In genomic region chr9:68507098-68507795, GRCh38 we compare ENCODE assay signal across 8 cellular contexts. TPM values are rescaled to one million over a fixed set of nuclear protein-coding genes. Genes with fewer than 3 reads are reported as not detected.
A peak's percentile ranks its signal among the peaks of the same experiment; 100 is the strongest.
DNase-seq lines count a peak whose midpoint lies in the region; ATAC-seq and TF ChIP-seq lines count a peak whose summit lies in the region.

No MANE protein-coding gene starts in this region.

- POLR2A ChIA-PET in SK-N-SH (lab: Yijun Ruan, JAX), result no interaction called here
- POLR2A ChIA-PET in T-cell (lab: Charles Lee), result no interaction called here

- intact Hi-C loops in heart right ventricle (cut with DNase I) (loop anchor here in 6 of 10 donors (5.0 to 10.0 kb wide), 4 partner anchors 50 to 152 kb away; partner anchors contain the start of gene PGM5 (in 3 of the 6)), stomach (cut with DNase I; ENCODE audit: low total_unique reads) (no loop called here)

- H3K4me1 ChIP-seq in SK-N-SH (ENCODE audit: control insufficient read depth in 1 of 2, insufficient read depth in 2 of 2, low read depth in 1 of 2, low read length in 1 of 2) (no peaks in the 10 kb centered on the region), heart right ventricle (peaks cover 4 to 67% (median 35%) of the 10 kb centered on the region in 9 donors), stomach (peaks cover 10 to 39% (median 26%) of the 10 kb centered on the region in 4 donors)

- CTCF ChIA-PET in SK-N-SH (lab: Yijun Ruan, JAX), result interaction anchor here (0.7 to 2.1 kb wide), 4 partner anchors 12 to 26 kb away, joined by 3 to 8 read pairs (median 4); no protein-coding TSS in a partner anchor
- CTCF ChIA-PET in T-cell (lab: Charles Lee), result no interaction called here

- H3K27ac Mint-ChIP-seq in T-cell, result no peak overlapping the region

- H3K79me2 ChIP-seq in SK-N-SH (ENCODE audit: insufficient read depth), result no peaks in the 10 kb centered on the region

- H3K9me3 Mint-ChIP-seq in T-cell, result no peaks in the 10 kb centered on the region

- H3K4me2 ChIP-seq in SK-N-SH, result no peak overlapping the region

- TF ChIP-seq POLR2A in stomach (IDR thresholded peaks at IDR 0.05), result no peak

- no peaks in the 10 kb centered on the region for H3K9me2 ChIP-seq in SK-N-SH

- peak; percentile 33 for TF ChIP-seq RAD21 in SK-N-SH (IDR thresholded peaks at IDR 0.05; ENCODE audit: low read length)

- H3K27ac ChIP-seq in SK-N-SH (ENCODE audit: low read depth in 2 of 2, low read length in 1 of 2) (no peak overlapping the region), heart right ventricle (peak overlapping the region in 8 of 10 donors; percentile 24 to 89 (median 65)), stomach (peak overlapping the region in 4 of 5 donors; percentile 52 to 76 (median 70))

- no peaks in the 10 kb centered on the region for H3F3A ChIP-seq in SK-N-SH (replicated peaks; ENCODE audit: insufficient read depth)

- H3K36me3 ChIP-seq in SK-N-SH (replicated peaks in 1 of 2; ENCODE audit: control insufficient read depth in 1 of 2, insufficient read depth in 2 of 2, low read length in 1 of 2) (no peaks in the 10 kb centered on the region), heart right ventricle (peaks cover 0 to 44% (median 0%) of the 10 kb centered on the region in 9 donors), stomach (no peaks in the 10 kb centered on the region)

- peaks cover 8% of the 10 kb centered on the region; the same call in 1 of the 2 replicates for H3K27me3 ChIP-seq in SK-N-SH (ENCODE audit: insufficient read depth)
- no peaks in the 10 kb centered on the region for H3K27me3 ChIP-seq in heart right ventricle
- H3K27me3 ChIP-seq in stomach, result no peaks in the 10 kb centered on the region

- H3K4me3 Mint-ChIP-seq in T-cell, result no peak overlapping the region

- H3K9me3 ChIP-seq in SK-N-SH (no peaks in the 10 kb centered on the region), heart right ventricle (no peaks in the 10 kb centered on the region), stomach (no peaks in the 10 kb centered on the region)

- peak; percentile 60 for TF ChIP-seq CTCF in SK-N-SH (IDR thresholded peaks at IDR 0.05)
- peak; percentile 62 to 81 (median 74) for TF ChIP-seq CTCF in heart right ventricle (IDR thresholded peaks at IDR 0.05)
- peak in 6 of 7 experiments; percentile 45 to 83 (median 75) for TF ChIP-seq CTCF in stomach (IDR thresholded peaks at IDR 0.05)

- WGBS in SK-N-SH (ENCODE audit: low lambda C conversion rate), result 6% methylated on average over 7 of the region's 7 CpGs
- WGBS in heart right ventricle, 2 donors, result 45 to 49% methylated on average over 7 of the region's 7 CpGs
- WGBS in stomach, 5 donors, result 49 to 59% (median 54%) methylated on average over 7 of the region's 7 CpGs

- no peak overlapping the region for H3K9ac ChIP-seq in SK-N-SH

- H3K27me3 Mint-ChIP-seq in T-cell, result peaks cover 0 to 7% of the 10 kb centered on the region in 2 donors

- ATAC-seq in heart right ventricle (peak in 6 of 8 donors; percentile 27 to 49 (median 34)), T-cell (replicated peaks in 1 of 4) (no peak)

- no peak overlapping the region for H2AFZ ChIP-seq in SK-N-SH (ENCODE audit: low read depth)

- DNase-seq in SKM-1 (lab: John Stamatoyannopoulos, UW; ENCODE audit: unreplicated experiment) (peak; percentile 5), SKM-1 treated with dmso at 0.1 percent for 144 hours (lab: John Stamatoyannopoulos, UW; ENCODE audit: unreplicated experiment) (no peak), SK-N-SH (peak; percentile 17), heart right ventricle (no peak), stomach (no peak), T-cell (no peak), iPS-NIHi7 (ENCODE audit: extremely low spot score) (no peak), Ammon's horn (ENCODE audit: low spot score) (no peak)

- TF ChIP-seq EP300 in SK-N-SH (IDR thresholded peaks at IDR 0.05; ENCODE audit: borderline replicate concordance in 1 of 2, low read depth in 1 of 2, low read length in 1 of 2) (no peak), stomach (IDR thresholded peaks at IDR 0.05) (no peak)

- no peaks in the 10 kb centered on the region for H4K20me1 ChIP-seq in SK-N-SH (ENCODE audit: insufficient read depth)

- no peaks in the 10 kb centered on the region for H3K4me1 Mint-ChIP-seq in T-cell

- H3K4me3 ChIP-seq in SK-N-SH (ENCODE audit: low read depth in 2 of 2, low read length in 1 of 2) (no peak overlapping the region; a peak in 1 of 4 replicates), heart right ventricle (no peak overlapping the region), stomach (no peak overlapping the region)

- H3K36me3 Mint-ChIP-seq in T-cell, result no peaks in the 10 kb centered on the region

TF ChIP-seq in SK-N-SH, 30 proteins besides CTCF, POLR2A, EP300 and RAD21:
- TF ChIP-seq GATA2 (CRISPR knock-in tag; IDR thresholded peaks at IDR 0.05), result no peak
- TF ChIP-seq RXRA (IDR thresholded peaks at IDR 0.05; ENCODE audit: borderline replicate concordance, low read depth), result no peak
- no peak for TF ChIP-seq IRF3 (IDR thresholded peaks at IDR 0.05; ENCODE audit: low read depth, low read length)
- 0 out of 2 replicates have a peak, but pooled peaks have one; percentile 17 for TF ChIP-seq SMC3 (IDR thresholded peaks at IDR 0.05; ENCODE audit: low read depth, low read length)

RNA-seq across cellular contexts. Expression of gene TMEM252, which starts 33.4 kb away (rescaled TPM):
- polyA plus RNA-seq in SK-N-SH (2012; rRNA removed) (not detected in 2 replicates), heart right ventricle (under 1 TPM in 1 of 2 donors, not detected in 1; 0.03 TPM), stomach (not detected)
- polyA plus RNA-seq in SK-N-SH (2012; cell fraction: cytosol; rRNA removed), result not detected in 2 replicates
- not detected in 2 replicates for polyA plus RNA-seq in SK-N-SH (2012; cell fraction: nucleus; rRNA removed)
- total RNA-seq in heart right ventricle (under 1 TPM in 1 of 10 donors, not detected in 9; 0.51 TPM), stomach (not detected), T-cell (not detected)

Comparison
In these comparisons a context has a peak if more than half of its experiments do, and no peak if none do; other contexts are left out.
1. DNase-seq: peak in SKM-1 (single experiment) and SK-N-SH (single experiment); none in SKM-1 treated with dmso at 0.1 percent for 144 hours (single experiment), heart right ventricle (0 of 2), stomach (single experiment), T-cell (0 of 34), iPS-NIHi7 (single experiment) and Ammon's horn (single experiment).
2. H3K27ac ChIP-seq: peak in heart right ventricle (8 of 10) and stomach (4 of 5); none in SK-N-SH (0 of 2).
3. ATAC-seq: peak in heart right ventricle (6 of 8); none in T-cell (0 of 4).
4. Peak in every context shown above with its lines, with median percentiles within 50 percentile points of each other: CTCF ChIP-seq.